12 cellular contexts compared by ENCODE assay signal in the genomic region with DNA sequence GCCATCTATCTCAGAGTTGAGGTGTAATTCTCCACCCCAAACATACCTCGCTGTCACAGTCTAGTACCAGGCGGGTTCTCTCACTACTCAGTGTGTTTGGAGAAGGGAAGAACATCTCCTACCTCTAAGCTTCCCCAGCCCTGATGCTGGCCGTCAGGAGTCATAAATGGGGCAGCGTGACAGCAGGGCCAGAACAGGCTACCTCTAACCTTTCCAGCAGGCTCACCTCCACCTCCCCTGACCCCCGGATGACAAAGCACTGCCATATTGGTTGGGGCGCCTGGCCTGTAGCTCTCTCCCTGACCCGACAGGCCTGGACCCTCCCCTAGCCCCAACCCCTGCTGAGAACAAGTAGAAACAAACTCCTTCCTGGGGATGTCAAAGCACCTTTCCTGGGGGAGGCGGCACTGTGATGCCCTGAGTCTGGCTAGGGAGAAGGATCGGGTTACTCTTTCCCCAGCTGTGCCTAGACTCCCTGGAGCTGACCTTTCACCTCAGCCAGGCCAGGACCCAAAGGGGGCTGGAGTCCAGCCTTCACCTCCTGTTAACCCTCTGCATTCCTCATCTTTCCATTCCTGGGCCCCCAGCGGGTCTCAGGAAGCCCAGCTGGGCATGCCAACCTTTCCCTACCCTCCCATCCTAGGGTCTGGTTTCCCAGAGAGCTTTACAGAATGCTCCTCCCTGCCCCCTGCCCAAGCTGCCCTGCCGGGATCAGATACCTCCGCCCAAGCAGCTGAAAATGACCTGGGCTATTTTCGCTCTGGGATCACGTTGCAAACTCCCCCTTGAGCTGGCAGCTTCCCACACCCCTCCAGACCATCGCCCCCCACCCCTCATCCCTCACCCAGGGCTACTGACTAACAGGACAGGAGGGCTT. TPM values are rescaled to one million over a fixed set of nuclear protein-coding genes. Genes with fewer than 3 reads are reported as not detected.
A peak's percentile ranks its signal among the peaks of the same experiment; 100 is the strongest.
DNase-seq lines count a peak whose midpoint lies in the region; ATAC-seq and TF ChIP-seq lines count a peak whose summit lies in the region.
"Had no signal": no experiment of that assay in that cellular context is flagged by ENCODE, and none has a peak within 500 bp of the region (broad histone marks: within the 10 kb centered on the region; RNA-seq: fewer than 3 reads in every experiment).

No MANE protein-coding gene starts in this region.

- CTCF ChIA-PET in CD4-positive, alpha-beta T cell (lab: Charles Lee) = interaction anchor here (1.0 to 6.3 kb wide), 10 partner anchors 10 to 269 kb away, joined by 3 to 72 read pairs (median 4); partner anchors contain the start of genes AHDC1 and FAM76A
- CTCF ChIA-PET in RWPE1 (lab: Yijun Ruan, JAX) = interaction anchor here (0.7 to 4.9 kb wide), 3 partner anchors 13 to 44 kb away, joined by 3 to 46 read pairs (median 5); no protein-coding TSS in a partner anchor

- H3F3A ChIP-seq in MM.1S (ENCODE audit: insufficient read depth, low read length) = no peaks in the 10 kb centered on the region

- no peaks in the 10 kb centered on the region for H4K20me1 ChIP-seq in MM.1S (ENCODE audit: insufficient read depth, low read length)

- no peak overlapping the region for H3K9ac ChIP-seq in MM.1S (ENCODE audit: low read length)

- TF ChIP-seq EP300 in esophagus muscularis mucosa (IDR thresholded peaks at IDR 0.05) = no peak

- H3K4me1 ChIP-seq in esophagus muscularis mucosa (peaks cover 96 to 100% (median 100%) of the 10 kb centered on the region in 4 donors), MM.1S (ENCODE audit: low read length) (peaks cover 6% of the 10 kb centered on the region)

- H3K36me3 Mint-ChIP-seq in CD4-positive, alpha-beta T cell (ENCODE audit: low read depth) = no peaks in the 10 kb centered on the region
- no peaks in the 10 kb centered on the region for H3K36me3 Mint-ChIP-seq in osteocyte (ENCODE audit: unreplicated experiment)

- peak overlapping the region; percentile 49 for H3K27ac ChIP-seq in CD4-positive, alpha-beta T cell (ENCODE audit: low read depth, low read length)
- H3K27ac ChIP-seq in RWPE1 = peak overlapping the region; percentile 98
- peak overlapping the region; percentile 93 to 98 (median 97) for H3K27ac ChIP-seq in esophagus muscularis mucosa (replicated peaks in 1 of 4)
- no peak overlapping the region for H3K27ac ChIP-seq in MM.1S (ENCODE audit: low read length)

- H2AFZ ChIP-seq in MM.1S (ENCODE audit: low read length) = no peak overlapping the region

- no peak for ATAC-seq in CD4-positive, alpha-beta T cell (ENCODE audit: poor library complexity)

- no peaks in the 10 kb centered on the region for H3K27me3 ChIP-seq in CD4-positive, alpha-beta T cell (ENCODE audit: control insufficient read depth, insufficient read depth, low read length)
- no peaks in the 10 kb centered on the region for H3K27me3 ChIP-seq in esophagus muscularis mucosa
- no peaks in the 10 kb centered on the region for H3K27me3 ChIP-seq in MM.1S (replicated peaks; ENCODE audit: insufficient read depth, low read length)

- in situ Hi-C loops in ACHN (cut with HindIII; ENCODE audit: low pct_ligation_motif_present, low pct_unique_long_range_greater_than_20kb, low sequenced_read_pairs) = no loop called here

- H3K4me2 ChIP-seq in MM.1S (ENCODE audit: low read depth, low read length) = no peak overlapping the region

- peak overlapping the region; percentile 67 for H3K4me3 Mint-ChIP-seq in CD4-positive, alpha-beta T cell
- peak overlapping the region; percentile 40 for H3K4me3 Mint-ChIP-seq in osteocyte (ENCODE audit: unreplicated experiment)

- peak overlapping the region; percentile 34 for H3K27ac Mint-ChIP-seq in CD4-positive, alpha-beta T cell
- peak overlapping the region; percentile 92 for H3K27ac Mint-ChIP-seq in osteocyte (ENCODE audit: unreplicated experiment)

- H3K4me3 ChIP-seq in esophagus muscularis mucosa (no peak overlapping the region), MM.1S (ENCODE audit: low read length) (no peak overlapping the region)

- WGBS in esophagus muscularis mucosa = 73% methylated on average over 14 of the region's 15 CpGs

- no peaks in the 10 kb centered on the region for H3K9me3 ChIP-seq in CD4-positive, alpha-beta T cell (ENCODE audit: control insufficient read depth, low read length)
- H3K9me3 ChIP-seq in esophagus muscularis mucosa (no peaks in the 10 kb centered on the region), MM.1S (replicated peaks; ENCODE audit: insufficient read depth, low read length) (no peaks in the 10 kb centered on the region)

- H3K27me3 Mint-ChIP-seq in CD4-positive, alpha-beta T cell = no peaks in the 10 kb centered on the region
- no peaks in the 10 kb centered on the region for H3K27me3 Mint-ChIP-seq in osteocyte (ENCODE audit: unreplicated experiment)

- POLR2A ChIA-PET in CD4-positive, alpha-beta T cell (lab: Charles Lee) = interaction anchor here (1.0 to 2.6 kb wide), 6 partner anchors 13 to 1012 kb away, joined by 3 to 9 read pairs (median 4); partner anchors contain the start of gene AHDC1
- POLR2A ChIA-PET in RWPE1 (lab: Yijun Ruan, JAX; ENCODE audit: low non-redundant PET) = no interaction called here

- no peak for DNase-seq in CD4-positive, alpha-beta T cell
- DNase-seq in RWPE1 (ENCODE audit: low spot score) (no peak), esophagus muscularis mucosa (ENCODE audit: extremely low spot score) (no peak), osteocyte (ENCODE audit: extremely low spot score, unreplicated experiment) (no peak), ACHN (no peak), MM.1S (no peak), HK-2 (ENCODE audit: unreplicated experiment) (no peak), NCI-H510A (lab: John Stamatoyannopoulos, UW) (no peak)
- DNase-seq: activated effector memory CD4-positive, alpha-beta T cell treated with anti-CD3 and anti-CD28 coated beads, Interleukin-2, amount 50 U/mL, for 16 hours; hypothalamus; Kasumi-1; stimulated activated CD4-positive, alpha-beta T cell treated with anti-CD3 and anti-CD28 coated beads, Interleukin-4, amount 100 ng/mL, for 4 hours had no signal

- no peaks in the 10 kb centered on the region for H3K36me3 ChIP-seq in esophagus muscularis mucosa
- no peaks in the 10 kb centered on the region for H3K36me3 ChIP-seq in MM.1S (replicated peaks; ENCODE audit: insufficient read depth, low read length)

- TF ChIP-seq POLR2A in esophagus muscularis mucosa (IDR thresholded peaks at IDR 0.05; ENCODE audit: low read depth) = no peak

- no peaks in the 10 kb centered on the region for H3K9me3 Mint-ChIP-seq in CD4-positive, alpha-beta T cell
- H3K9me3 Mint-ChIP-seq in osteocyte (ENCODE audit: unreplicated experiment) = no peaks in the 10 kb centered on the region

- no peaks in the 10 kb centered on the region for H3K79me2 ChIP-seq in MM.1S (ENCODE audit: low read length)

- no peaks in the 10 kb centered on the region for H3K9me2 ChIP-seq in MM.1S (replicated peaks; ENCODE audit: insufficient read depth, low read length)

- peaks cover 58% of the 10 kb centered on the region for H3K4me1 Mint-ChIP-seq in CD4-positive, alpha-beta T cell (ENCODE audit: low read depth)
- H3K4me1 Mint-ChIP-seq in osteocyte (ENCODE audit: unreplicated experiment) = peaks cover 94% of the 10 kb centered on the region

- TF ChIP-seq CTCF in CD4-positive, alpha-beta T cell (IDR thresholded peaks at IDR 0.05) = no peak
- TF ChIP-seq CTCF in RWPE1 (conservative IDR thresholded peaks at IDR 0.05; ENCODE audit: low read depth) (no peak), esophagus muscularis mucosa (IDR thresholded peaks at IDR 0.05) (no peak), osteocyte (IDR thresholded peaks at IDR 0.05) (no peak), MM.1S (IDR thresholded peaks at IDR 0.05; ENCODE audit: low read length) (no peak)

- intact Hi-C loops in CD4-positive, alpha-beta T cell (cut with DNase I, micrococcal nuclease) = loop anchor here in 1 of 2 experiments (2.0 to 5.0 kb wide), 2 partner anchors 47 to 93 kb away; no protein-coding TSS in a partner anchor
- intact Hi-C loops in esophagus muscularis mucosa (cut with DNase I) = no loop called here

RNA-seq across cellular contexts. Expression of gene AHDC1, which starts 34.2 kb away (rescaled TPM):
- total RNA-seq in CD4-positive, alpha-beta T cell = 10 to 100 TPM; 20.8 to 22.9 TPM
- total RNA-seq in esophagus muscularis mucosa (10 to 100 TPM; 14.7 to 54.3 (median 35.4) TPM), osteocyte (118 and 124 TPM in 2 replicates)
